Comparison of ENCODE assay signal across 18 cellular contexts in the genomic region with DNA sequence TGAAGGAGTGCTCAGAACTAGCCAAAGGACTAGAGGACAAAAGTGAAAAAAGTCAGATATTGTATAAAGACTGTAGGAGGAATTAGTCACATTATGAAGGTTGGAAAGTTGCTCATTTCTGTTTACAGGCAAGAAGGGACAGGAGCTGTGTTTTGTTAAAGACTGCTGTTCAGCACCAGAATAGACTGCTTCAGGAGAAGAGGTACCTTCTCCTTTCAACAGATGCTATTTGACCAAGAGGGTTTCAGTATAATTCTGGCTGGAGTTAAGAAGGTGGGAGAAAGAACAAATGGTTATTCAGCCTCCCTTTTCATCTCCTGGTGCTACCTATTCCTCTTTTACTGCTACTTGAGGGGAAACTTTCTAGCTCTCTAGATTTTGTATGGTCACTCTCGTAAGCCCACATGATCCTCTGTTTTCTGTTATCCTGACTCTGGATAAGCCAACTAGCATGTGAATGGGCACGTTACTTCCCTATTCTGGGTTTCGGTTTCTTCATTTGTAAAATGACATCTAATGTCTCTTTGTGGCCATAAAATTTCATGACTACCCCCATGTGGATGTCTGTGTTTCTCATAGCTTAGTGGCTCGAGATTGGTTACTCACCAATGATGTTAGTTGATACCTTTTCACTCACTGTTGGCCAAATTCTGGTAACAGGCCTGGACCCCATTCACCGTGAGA.
"Had no signal": no experiment of that assay in that cellular context is flagged by ENCODE, and none has a peak within 500 bp of the region (broad histone marks: within the 10 kb centered on the region; RNA-seq: fewer than 3 reads in every experiment).

No MANE protein-coding gene starts in this region.

- H3K27me3 Mint-ChIP-seq: activated CD8-positive, alpha-beta T cell treated with anti-CD3 and anti-CD28 coated beads for 36 hours; naive B cell had no signal

- DNase-seq: activated CD4-positive, alpha-beta T cell treated with anti-CD3 and anti-CD28 coated beads for 4 hours; activated CD8-positive, alpha-beta memory T cell treated with anti-CD3 and anti-CD28 coated beads, Interleukin-2, amount 50 U/mL, for 4 hours; activated CD8-positive, alpha-beta T cell treated with anti-CD3 and anti-CD28 coated beads for 36 hours; activated gamma-delta T cell; activated T-cell treated with anti-CD3 and anti-CD28 coated beads, Interleukin-2, amount 50 U/mL, for 72 hours; endodermal cell; mammary epithelial cell; naive B cell; psoas muscle; right lobe of liver; stimulated activated CD4-positive, alpha-beta T cell treated with anti-CD3 and anti-CD28 coated beads, Interleukin-4, amount 100 ng/mL, for 4 hours; stimulated activated CD8-positive, alpha-beta memory T cell treated with anti-CD3 and anti-CD28 coated beads, Interleukin-4, amount 100 ng/mL, for 48 hours; stimulated activated naive CD8-positive, alpha-beta T cell treated with anti-CD3 and anti-CD28 coated beads, Interleukin-15, Interleukin-2, amounts not matched to agents 100 U/mL and 50 U/mL, for 24 hours; upper lobe of left lung had no signal

- H3K4me3 Mint-ChIP-seq: activated CD8-positive, alpha-beta T cell treated with anti-CD3 and anti-CD28 coated beads for 36 hours; activated T-cell treated with anti-CD3 and anti-CD28 coated beads, Interleukin-2, amount 50 U/mL, for 72 hours; endodermal cell; naive B cell; neural progenitor cell had no signal

- ATAC-seq: activated CD8-positive, alpha-beta T cell treated with anti-CD3 and anti-CD28 coated beads for 36 hours; activated naive CD4-positive, alpha-beta T cell treated with anti-CD3 and anti-CD28 coated beads, Interleukin-2, amount 50 U/mL, for 72 hours; activated T-cell treated with anti-CD3 and anti-CD28 coated beads, Interleukin-2, amount 50 U/mL, for 72 hours; gastroesophageal sphincter; left lobe of liver; psoas muscle; right lobe of liver; stimulated activated naive CD8-positive, alpha-beta T cell treated with anti-CD3 and anti-CD28 coated beads, Interleukin-15, Interleukin-2, amounts not matched to agents 100 U/mL and 50 U/mL, for 24 hours had no signal

- H3K27ac Mint-ChIP-seq: activated CD8-positive, alpha-beta T cell treated with anti-CD3 and anti-CD28 coated beads for 36 hours; activated naive CD4-positive, alpha-beta T cell treated with anti-CD3 and anti-CD28 coated beads, Interleukin-2, amount 50 U/mL, for 72 hours; activated T-cell treated with anti-CD3 and anti-CD28 coated beads, Interleukin-2, amount 50 U/mL, for 72 hours; endodermal cell; naive B cell; neural progenitor cell had no signal

- H3K9me3 Mint-ChIP-seq: activated CD8-positive, alpha-beta T cell treated with anti-CD3 and anti-CD28 coated beads for 36 hours; activated naive CD4-positive, alpha-beta T cell treated with anti-CD3 and anti-CD28 coated beads, Interleukin-2, amount 50 U/mL, for 72 hours; naive B cell had no signal

- H3K36me3 Mint-ChIP-seq: activated naive CD4-positive, alpha-beta T cell treated with anti-CD3 and anti-CD28 coated beads, Interleukin-2, amount 50 U/mL, for 72 hours; naive B cell; neural progenitor cell had no signal

- H3K4me1 Mint-ChIP-seq: naive B cell had no signal
